Comparison of ENCODE assay signal across 1 cellular context in the genomic region with DNA sequence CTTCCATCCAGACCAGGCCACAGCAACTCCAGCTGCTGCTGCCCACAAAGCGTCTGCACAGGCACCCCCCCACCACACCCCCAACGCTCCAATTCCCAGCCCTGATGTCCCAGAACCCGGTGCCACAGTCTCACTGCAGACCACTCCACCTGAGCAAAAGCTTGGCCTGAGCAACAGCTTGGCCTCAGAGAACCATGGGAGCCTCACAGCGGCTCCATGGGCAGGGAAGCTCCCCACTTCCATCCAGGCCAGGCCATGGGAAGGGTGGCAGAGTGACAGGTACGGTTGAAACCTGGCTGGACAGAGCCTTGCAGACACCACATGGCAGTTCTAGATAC.
TF ChIP-seq lines count a peak whose summit lies in the region.

No MANE protein-coding gene starts in this region.

TF ChIP-seq in GM12878, 131 proteins besides CTCF, POLR2A, EP300 and RAD21:
- TF ChIP-seq FOXM1 (IDR thresholded peaks at IDR 0.05; ENCODE audit: low read depth, low read length) = no peak
- TF ChIP-seq, protein P1, sequence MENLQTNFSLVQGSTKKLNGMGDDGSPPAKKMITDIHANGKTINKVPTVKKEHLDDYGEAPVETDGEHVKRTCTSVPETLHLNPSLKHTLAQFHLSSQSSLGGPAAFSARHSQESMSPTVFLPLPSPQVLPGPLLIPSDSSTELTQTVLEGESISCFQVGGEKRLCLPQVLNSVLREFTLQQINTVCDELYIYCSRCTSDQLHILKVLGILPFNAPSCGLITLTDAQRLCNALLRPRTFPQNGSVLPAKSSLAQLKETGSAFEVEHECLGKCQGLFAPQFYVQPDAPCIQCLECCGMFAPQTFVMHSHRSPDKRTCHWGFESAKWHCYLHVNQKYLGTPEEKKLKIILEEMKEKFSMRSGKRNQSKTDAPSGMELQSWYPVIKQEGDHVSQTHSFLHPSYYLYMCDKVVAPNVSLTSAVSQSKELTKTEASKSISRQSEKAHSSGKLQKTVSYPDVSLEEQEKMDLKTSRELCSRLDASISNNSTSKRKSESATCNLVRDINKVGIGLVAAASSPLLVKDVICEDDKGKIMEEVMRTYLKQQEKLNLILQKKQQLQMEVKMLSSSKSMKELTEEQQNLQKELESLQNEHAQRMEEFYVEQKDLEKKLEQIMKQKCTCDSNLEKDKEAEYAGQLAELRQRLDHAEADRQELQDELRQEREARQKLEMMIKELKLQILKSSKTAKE (IDR thresholded peaks at IDR 0.05; ENCODE audit: low read depth, poor library complexity, severe bottlenecking) = no peak
- no peak for TF ChIP-seq RAD51 (IDR thresholded peaks at IDR 0.05)
- TF ChIP-seq SIX5 (IDR thresholded peaks at IDR 0.05; ENCODE audit: low read depth, low read length, severe bottlenecking) = no peak
- TF ChIP-seq MYC (IDR thresholded peaks at IDR 0.05; ENCODE audit: insufficient read depth, insufficient read length, insufficient replicate concordance, low read length, severe bottlenecking) = no peak
TF ChIP-seq in GM12878: peak in this region for 0.
